Comparison of ENCODE assay signal across 38 cellular contexts in genomic region chr1:157262422-157262821, GRCh38.
"Had no signal": no experiment of that assay in that cellular context is flagged by ENCODE, and none has a peak within 500 bp of the region (broad histone marks: within the 10 kb centered on the region; RNA-seq: fewer than 3 reads in every experiment).

No MANE protein-coding gene starts in this region.

- H3K36me3 Mint-ChIP-seq: activated CD8-positive, alpha-beta memory T cell treated with anti-CD3 and anti-CD28 coated beads, Interleukin-2, amount 10 ng/mL, durations not matched to agents 7 days and 5 days; activated naive CD4-positive, alpha-beta T cell treated with anti-CD3 and anti-CD28 coated beads, Interleukin-2, amount 10 ng/mL, durations not matched to agents 7 days and 5 days; activated naive CD4-positive, alpha-beta T cell treated with anti-CD3 and anti-CD28 coated beads, Interleukin-2, amount 50 U/mL, for 24 hours; activated naive CD8-positive, alpha-beta T cell treated with anti-CD3 and anti-CD28 coated beads, Interleukin-2, amount 10 ng/mL, durations not matched to agents 7 days and 5 days; brain; WTC11 had no signal

- H3K4me1 Mint-ChIP-seq: activated CD4-positive, alpha-beta memory T cell treated with anti-CD3 and anti-CD28 coated beads, Interleukin-2, amount 10 ng/mL, durations not matched to agents 7 days and 5 days; activated CD4-positive, alpha-beta T cell treated with anti-CD3 and anti-CD28 coated beads for 36 hours; activated CD4-positive, alpha-beta T cell treated with anti-CD3 and anti-CD28 coated beads, Interleukin-2, amount 10 ng/mL, durations not matched to agents 7 days and 5 days; activated CD8-positive, alpha-beta memory T cell treated with anti-CD3 and anti-CD28 coated beads, Interleukin-2, amount 10 ng/mL, durations not matched to agents 7 days and 5 days; activated naive CD4-positive, alpha-beta T cell treated with anti-CD3 and anti-CD28 coated beads, Interleukin-2, amount 10 ng/mL, durations not matched to agents 7 days and 5 days; activated naive CD4-positive, alpha-beta T cell treated with anti-CD3 and anti-CD28 coated beads, Interleukin-2, amount 50 U/mL, for 24 hours; activated naive CD8-positive, alpha-beta T cell treated with anti-CD3 and anti-CD28 coated beads, Interleukin-2, amount 10 ng/mL, durations not matched to agents 7 days and 5 days; activated naive CD8-positive, alpha-beta T cell treated with anti-CD3 and anti-CD28 coated beads, Interleukin-2, amount 50 U/mL, for 24 hours; brain; central memory CD8-positive, alpha-beta T cell; WTC11 had no signal

- H3K4me3 ChIP-seq: ascending aorta, cardiac muscle cell had no signal

- H3K4me1 ChIP-seq: ascending aorta had no signal

- ATAC-seq: activated CD4-positive, alpha-beta T cell treated with anti-CD3 and anti-CD28 coated beads for 36 hours; activated CD4-positive, CD25-positive, alpha-beta regulatory T cell treated with anti-CD3 and anti-CD28 coated beads, Interleukin-2, amount 50 U/mL, for 24 hours; activated CD8-positive, alpha-beta memory T cell treated with anti-CD3 and anti-CD28 coated beads, Interleukin-2, amount 10 ng/mL, durations not matched to agents 7 days and 5 days; activated naive CD8-positive, alpha-beta T cell treated with anti-CD3 and anti-CD28 coated beads, Interleukin-2, amount 50 U/mL, for 24 hours; WTC11 had no signal

- DNase-seq: activated CD4-positive, alpha-beta memory T cell treated with anti-CD3 and anti-CD28 coated beads, Interleukin-2, amount 10 ng/mL, durations not matched to agents 7 days and 5 days; activated CD4-positive, alpha-beta T cell treated with anti-CD3 and anti-CD28 coated beads for 1 hour; activated CD4-positive, alpha-beta T cell treated with anti-CD3 and anti-CD28 coated beads for 36 hours; activated CD4-positive, alpha-beta T cell treated with anti-CD3 and anti-CD28 coated beads for 48 hours; activated CD4-positive, alpha-beta T cell treated with anti-CD3 and anti-CD28 coated beads, Interleukin-2, amount 10 ng/mL, durations not matched to agents 7 days and 5 days; activated CD4-positive, alpha-beta T cell treated with anti-CD3 and anti-CD28 coated beads, Interleukin-2, amount 50 U/mL, for 48 hours; activated CD4-positive, CD25-positive, alpha-beta regulatory T cell; activated CD8-positive, alpha-beta memory T cell treated with anti-CD3 and anti-CD28 coated beads for 24 hours; activated CD8-positive, alpha-beta memory T cell treated with anti-CD3 and anti-CD28 coated beads, Interleukin-2, amount 10 ng/mL, durations not matched to agents 7 days and 5 days; activated CD8-positive, alpha-beta memory T cell treated with anti-CD3 and anti-CD28 coated beads, Interleukin-2, amount 50 U/mL, for 48 hours; activated effector memory CD4-positive, alpha-beta T cell treated with Interleukin-2 at 50 U/mL for 16 hours; activated gamma-delta T cell; activated naive CD4-positive, alpha-beta T cell treated with anti-CD3 and anti-CD28 coated beads, Interleukin-2, amount 10 ng/mL, durations not matched to agents 7 days and 5 days; activated naive CD4-positive, alpha-beta T cell treated with Interleukin-2 at 50 U/mL for 16 hours; activated naive CD8-positive, alpha-beta T cell treated with anti-CD3 and anti-CD28 coated beads, Interleukin-2, amount 10 ng/mL, durations not matched to agents 7 days and 5 days; activated naive CD8-positive, alpha-beta T cell treated with anti-CD3 and anti-CD28 coated beads, Interleukin-2, amount 50 U/mL, for 24 hours; activated T-cell treated with anti-CD3 and anti-CD28 coated beads, Interleukin-2, amount 50 U/mL, for 24 hours; activated T-cell treated with anti-CD3 and anti-CD28 coated beads, Interleukin-2, amount 50 U/mL, for 48 hours; amygdala; anterior cingulate cortex; caudate nucleus; cerebellar nuclear complex; T-helper 1 cell; T-helper 2 cell; T-helper 9 cell; WERI-Rb-1 had no signal

- H3K27ac ChIP-seq: ascending aorta, cardiac muscle cell, WERI-Rb-1 had no signal

- H3K36me3 ChIP-seq: ascending aorta, cardiac muscle cell, WERI-Rb-1 had no signal

- H3K27ac Mint-ChIP-seq: activated CD4-positive, alpha-beta memory T cell treated with anti-CD3 and anti-CD28 coated beads, Interleukin-2, amount 10 ng/mL, durations not matched to agents 7 days and 5 days; activated CD4-positive, alpha-beta T cell treated with anti-CD3 and anti-CD28 coated beads for 36 hours; activated CD4-positive, alpha-beta T cell treated with anti-CD3 and anti-CD28 coated beads, Interleukin-2, amount 10 ng/mL, durations not matched to agents 7 days and 5 days; activated CD8-positive, alpha-beta memory T cell treated with anti-CD3 and anti-CD28 coated beads, Interleukin-2, amount 10 ng/mL, durations not matched to agents 7 days and 5 days; activated naive CD4-positive, alpha-beta T cell treated with anti-CD3 and anti-CD28 coated beads, Interleukin-2, amount 10 ng/mL, durations not matched to agents 7 days and 5 days; activated naive CD4-positive, alpha-beta T cell treated with anti-CD3 and anti-CD28 coated beads, Interleukin-2, amount 50 U/mL, for 24 hours; activated naive CD8-positive, alpha-beta T cell; activated naive CD8-positive, alpha-beta T cell treated with anti-CD3 and anti-CD28 coated beads, Interleukin-2, amount 10 ng/mL, durations not matched to agents 7 days and 5 days; activated naive CD8-positive, alpha-beta T cell treated with anti-CD3 and anti-CD28 coated beads, Interleukin-2, amount 50 U/mL, for 24 hours; activated T-cell treated with anti-CD3 and anti-CD28 coated beads, Interleukin-2, amount 50 U/mL, for 24 hours; activated T-helper 2 cell treated with anti-CD3 and anti-CD28 coated beads, Interferon-gamma antibody, Interleukin-2, Interleukin-4, amounts not matched to agents 10 μg/mL and 5 μg/mL and 100 μg/mL, durations not matched to agents 14 hours and 24 hours and 36 hours; brain; T-helper 1 cell treated with Interleukin-12 subunit alpha and Interleukin-12 subunit beta and Interleukin-4 antibody, amounts not matched to agents 30 μg/mL and 1 μg/mL, for 36 hours; T-helper 2 cell treated with Interferon-gamma antibody and Interleukin-4, amounts not matched to agents 5 μg/mL and 100 μg/mL, for 36 hours; WTC11 had no signal

- H3K27me3 ChIP-seq: ascending aorta, cardiac muscle cell had no signal

- FAIRE-seq: bronchial epithelial cell had no signal

- H3K9me3 ChIP-seq: ascending aorta had no signal

- H3K9me3 Mint-ChIP-seq: activated CD4-positive, alpha-beta memory T cell treated with anti-CD3 and anti-CD28 coated beads, Interleukin-2, amount 10 ng/mL, durations not matched to agents 7 days and 5 days; activated CD4-positive, alpha-beta T cell treated with anti-CD3 and anti-CD28 coated beads, Interleukin-2, amount 10 ng/mL, durations not matched to agents 7 days and 5 days; activated naive CD4-positive, alpha-beta T cell treated with anti-CD3 and anti-CD28 coated beads, Interleukin-2, amount 10 ng/mL, durations not matched to agents 7 days and 5 days; activated naive CD8-positive, alpha-beta T cell treated with anti-CD3 and anti-CD28 coated beads, Interleukin-2, amount 10 ng/mL, durations not matched to agents 7 days and 5 days had no signal

- H3K4me3 Mint-ChIP-seq: activated CD4-positive, alpha-beta memory T cell treated with anti-CD3 and anti-CD28 coated beads, Interleukin-2, amount 10 ng/mL, durations not matched to agents 7 days and 5 days; activated CD4-positive, alpha-beta T cell treated with anti-CD3 and anti-CD28 coated beads for 36 hours; activated CD4-positive, alpha-beta T cell treated with anti-CD3 and anti-CD28 coated beads, Interleukin-2, amount 10 ng/mL, durations not matched to agents 7 days and 5 days; activated CD8-positive, alpha-beta memory T cell treated with anti-CD3 and anti-CD28 coated beads, Interleukin-2, amount 10 ng/mL, durations not matched to agents 7 days and 5 days; activated naive CD4-positive, alpha-beta T cell treated with anti-CD3 and anti-CD28 coated beads, Interleukin-2, amount 10 ng/mL, durations not matched to agents 7 days and 5 days; activated naive CD4-positive, alpha-beta T cell treated with anti-CD3 and anti-CD28 coated beads, Interleukin-2, amount 50 U/mL, for 24 hours; activated naive CD8-positive, alpha-beta T cell; activated naive CD8-positive, alpha-beta T cell treated with anti-CD3 and anti-CD28 coated beads, Interleukin-2, amount 10 ng/mL, durations not matched to agents 7 days and 5 days; activated naive CD8-positive, alpha-beta T cell treated with anti-CD3 and anti-CD28 coated beads, Interleukin-2, amount 50 U/mL, for 24 hours; activated T-cell treated with anti-CD3 and anti-CD28 coated beads, Interleukin-2, amount 50 U/mL, for 24 hours; brain; central memory CD8-positive, alpha-beta T cell; T-helper 1 cell treated with Interleukin-12 subunit alpha and Interleukin-12 subunit beta and Interleukin-4 antibody, amounts not matched to agents 30 μg/mL and 1 μg/mL, for 36 hours; T-helper 2 cell treated with Interferon-gamma antibody and Interleukin-4, amounts not matched to agents 5 μg/mL and 100 μg/mL, for 36 hours; WTC11 had no signal
